ENCODE assay signal across 10 cellular contexts in genomic region chr12:106118-106561, GRCh38. TPM values are rescaled to one million over a fixed set of nuclear protein-coding genes. Genes with fewer than 3 reads are reported as not detected.
A peak's percentile ranks its signal among the peaks of the same experiment; 100 is the strongest.
DNase-seq lines count a peak whose midpoint lies in the region; ATAC-seq and TF ChIP-seq lines count a peak whose summit lies in the region.
"Had no signal": no experiment of that assay in that cellular context is flagged by ENCODE, and none has a peak within 500 bp of the region (broad histone marks: within the 10 kb centered on the region; RNA-seq: fewer than 3 reads in every experiment).

No MANE protein-coding gene starts in this region.

- in situ Hi-C loops in GM13976 (cut with MboI; ENCODE audit: low sequenced_read_pairs, unreplicated experiment) = no loop called here

- peak; percentile 96 for ATAC-seq in GM21528 (IDR thresholded peaks at IDR 0.05; ENCODE audit: low FRiP score, unreplicated experiment)

- no peak overlapping the region for H3K27ac ChIP-seq in vagina

- H3K9me3 Mint-ChIP-seq in IgD-negative memory B cell = no peaks in the 10 kb centered on the region
- H3K9me3 Mint-ChIP-seq: central memory CD8-positive, alpha-beta T cell had no signal

- TF ChIP-seq CTCF in GM13976 (IDR thresholded peaks at IDR 0.05; ENCODE audit: borderline replicate concordance, control extremely low read depth, extremely low read depth, insufficient read depth, missing control alignments) (no peak), fibroblast of the aortic adventitia (IDR thresholded peaks at IDR 0.05; ENCODE audit: insufficient read depth, low read length) (peak; percentile 18), vagina (IDR thresholded peaks at IDR 0.05) (no peak)

- H3K4me1 Mint-ChIP-seq in IgD-negative memory B cell = peaks cover 12 to 24% (median 20%) of the 10 kb centered on the region in 3 donors
- H3K4me1 Mint-ChIP-seq: central memory CD8-positive, alpha-beta T cell had no signal

- H3K4me3 ChIP-seq in fibroblast of the aortic adventitia (ENCODE audit: low read depth, low read length) (no peak overlapping the region), vagina (no peak overlapping the region)

- H3K4me3 Mint-ChIP-seq in IgD-negative memory B cell = peak overlapping the region in 1 of 4 donors; percentile 30
- H3K4me3 Mint-ChIP-seq: central memory CD8-positive, alpha-beta T cell had no signal

- no peaks in the 10 kb centered on the region for H3K36me3 Mint-ChIP-seq in IgD-negative memory B cell

- H3K27me3 ChIP-seq in vagina = no peaks in the 10 kb centered on the region

- no peak for TF ChIP-seq POLR2A in vagina (IDR thresholded peaks at IDR 0.05)

- H3K27me3 Mint-ChIP-seq in IgD-negative memory B cell = no peaks in the 10 kb centered on the region

- H3K4me1 ChIP-seq in vagina = no peaks in the 10 kb centered on the region

- H3K27ac Mint-ChIP-seq in IgD-negative memory B cell = peak overlapping the region in 2 of 3 donors; percentile 9 to 64

- intact Hi-C loops in vagina (cut with DNase I) = no loop called here

- no peaks in the 10 kb centered on the region for H3K9me3 ChIP-seq in vagina

- peak; percentile 81 for DNase-seq in GM13976 (ENCODE audit: low spot score)
- no peak for DNase-seq in fibroblast of the aortic adventitia (ENCODE audit: low read depth)
- DNase-seq in COLO829 (ENCODE audit: low spot score) = no peak
- no peak for DNase-seq in foreskin melanocyte
- DNase-seq in activated CD8-positive, alpha-beta memory T cell treated with anti-CD3 and anti-CD28 coated beads, Interleukin-2, amount 50 U/mL, for 4 hours = no peak
- no peak for DNase-seq in vagina (ENCODE audit: extremely low spot score in 2 of 2)
- DNase-seq: IMR-90 had no signal

- no peaks in the 10 kb centered on the region for H3K36me3 ChIP-seq in vagina

RNA-seq across cellular contexts. Expression of gene IQSEC3, which starts 39.6 kb away (rescaled TPM):
- polyA plus RNA-seq in IgD-negative memory B cell = not detected
- total RNA-seq in fibroblast of the aortic adventitia (ENCODE audit: low replicate concordance) (0.41 TPM in 1 of 2 replicates, not detected in the other), vagina (1.7 TPM)
- total RNA-seq: IMR-90 had no signal
